In genomic region chr6:43899830-43900229, GRCh38 we compare ENCODE assay signal across 9 cellular contexts.
"Had no signal": no experiment of that assay in that cellular context is flagged by ENCODE, and none has a peak within 500 bp of the region (broad histone marks: within the 10 kb centered on the region; RNA-seq: fewer than 3 reads in every experiment).

No MANE protein-coding gene starts in this region.

- H3K4me3 ChIP-seq: GM23248 had no signal

- H3K4me3 Mint-ChIP-seq: H9, HFFc6 had no signal

- H3K9me3 Mint-ChIP-seq: H9, HFFc6 had no signal

- H3K27ac ChIP-seq: GM23248, HL-60, KMS-11 had no signal

- H3K27ac Mint-ChIP-seq: HFFc6 had no signal

- H3K9ac ChIP-seq: GM23248, KMS-11 had no signal

- H3K4me2 ChIP-seq: KMS-11 had no signal

- H2AFZ ChIP-seq: GM23248 had no signal

- DNase-seq: GM23248, GOT3, H9, HCEC 1CT, HFFc6, IMR-90, KBM-7 had no signal
